Comparison of ENCODE assay signal across 12 cellular contexts in genomic region chr18:23115683-23116096, GRCh38. TPM values are rescaled to one million over a fixed set of nuclear protein-coding genes. Genes with fewer than 3 reads are reported as not detected.
DNase-seq lines count a peak whose midpoint lies in the region; ATAC-seq and TF ChIP-seq lines count a peak whose summit lies in the region.
"Had no signal": no experiment of that assay in that cellular context is flagged by ENCODE, and none has a peak within 500 bp of the region (broad histone marks: within the 10 kb centered on the region; RNA-seq: fewer than 3 reads in every experiment).

No MANE protein-coding gene starts in this region.

- H2AFZ ChIP-seq in mammary epithelial cell (ENCODE audit: low read depth, low read length): no peak overlapping the region

- no peaks in the 10 kb centered on the region for H4K20me1 ChIP-seq in mammary epithelial cell (ENCODE audit: insufficient read depth, low read length)

- no peaks in the 10 kb centered on the region for H3K36me3 Mint-ChIP-seq in stimulated activated memory B cell treated with anti-CD40 and anti-IgM and Interleukin-4, amounts not matched to agents 10 μg/mL and 1 μg/mL and 100 μg/mL, for 72 hours

- ATAC-seq in GM18867 (IDR thresholded peaks at IDR 0.05; ENCODE audit: unreplicated experiment): no peak
- ATAC-seq in GM18511 (IDR thresholded peaks at IDR 0.05; ENCODE audit: unreplicated experiment): no peak
- ATAC-seq in stimulated activated memory B cell treated with anti-CD40 and anti-IgM and Interleukin-4, amounts not matched to agents 10 μg/mL and 1 μg/mL and 100 μg/mL, for 72 hours: no peak

- H3K4me1 Mint-ChIP-seq in stimulated activated memory B cell treated with anti-CD40 and anti-IgM and Interleukin-4, amounts not matched to agents 10 μg/mL and 1 μg/mL and 100 μg/mL, for 72 hours: no peaks in the 10 kb centered on the region

- H3K27ac Mint-ChIP-seq in stimulated activated memory B cell treated with anti-CD40 and anti-IgM and Interleukin-4, amounts not matched to agents 10 μg/mL and 1 μg/mL and 100 μg/mL, for 72 hours: no peak overlapping the region

- H3K9me3 Mint-ChIP-seq in stimulated activated memory B cell treated with anti-CD40 and anti-IgM and Interleukin-4, amounts not matched to agents 10 μg/mL and 1 μg/mL and 100 μg/mL, for 72 hours: peaks cover 4% of the 10 kb centered on the region

- no peaks in the 10 kb centered on the region for H3K79me2 ChIP-seq in mammary epithelial cell (ENCODE audit: insufficient read depth, low read length)

- H3K9ac ChIP-seq in mammary epithelial cell (ENCODE audit: insufficient read depth, low read length): no peak overlapping the region

- no peaks in the 10 kb centered on the region for H3K36me3 ChIP-seq in mammary epithelial cell (ENCODE audit: insufficient read depth, low read length)
- H3K36me3 ChIP-seq: vagina had no signal

- no peaks in the 10 kb centered on the region for H3K27me3 ChIP-seq in mammary epithelial cell (ENCODE audit: insufficient read depth, low read length)
- H3K27me3 ChIP-seq: vagina had no signal

- H3K4me3 ChIP-seq in AG10803 (ENCODE audit: low read length) (no peak overlapping the region), mammary epithelial cell (replicated peaks in 1 of 3; ENCODE audit: insufficient read depth in 1 of 3, low read depth in 2 of 3, low read length in 3 of 3) (no peak overlapping the region)
- H3K4me3 ChIP-seq: vagina had no signal

- H3K4me2 ChIP-seq in mammary epithelial cell (ENCODE audit: insufficient read depth, low read depth, low read length): no peak overlapping the region

- no peak overlapping the region for H3K4me3 Mint-ChIP-seq in stimulated activated memory B cell treated with anti-CD40 and anti-IgM and Interleukin-4, amounts not matched to agents 10 μg/mL and 1 μg/mL and 100 μg/mL, for 72 hours

- dilution Hi-C loops in mammary epithelial cell (cut with HindIII; ENCODE audit: low sequenced_read_pairs): no loop called here

- peaks cover 59% of the 10 kb centered on the region for H3K27me3 Mint-ChIP-seq in stimulated activated memory B cell treated with anti-CD40 and anti-IgM and Interleukin-4, amounts not matched to agents 10 μg/mL and 1 μg/mL and 100 μg/mL, for 72 hours

- peaks cover 13% of the 10 kb centered on the region for H3K4me1 ChIP-seq in mammary epithelial cell (ENCODE audit: insufficient read depth, low read length)

- WGBS in mammary epithelial cell (ENCODE audit: low coverage, missing lambda C conversion rate): 0% methylated on average over 5 of the region's 5 CpGs

- BruUV-seq in mammary epithelial cell (replicated peaks; lab: Mats Ljungman, UMichigan): no TSS peak

- DNase-seq in AG10803 (ENCODE audit: low read depth) (peak; percentile 98), M059J (ENCODE audit: low read depth) (peak; percentile 100), mammary epithelial cell (peak; percentile 94), lung microvascular endothelial cell (ENCODE audit: low read depth in 2 of 2) (peak; percentile 70 to 96), globus pallidus (ENCODE audit: low spot score) (no peak)
- DNase-seq: COR-L47; effector CD8-positive, alpha-beta T cell; NCI-H146 had no signal

- in situ Hi-C loops in mammary epithelial cell (cut with MboI; ENCODE audit: low sequenced_read_pairs in 2 of 2): no loop called here

- TF ChIP-seq CTCF in AG10803 (conservative IDR thresholded peaks at IDR 0.05; ENCODE audit: low read length) (no peak), mammary epithelial cell (conservative IDR thresholded peaks at IDR 0.05 in 1 of 2, IDR thresholded peaks at IDR 0.05 in 1 of 2; ENCODE audit: extremely low read depth in 1 of 2, insufficient read depth in 1 of 2, low read depth in 1 of 2, low read length in 2 of 2) (no peak)

- CTCF ChIA-PET in mammary epithelial cell (lab: Charles Lee; ENCODE audit: low non-redundant PET): no interaction called here

- no peaks in the 10 kb centered on the region for H3K9me3 ChIP-seq in mammary epithelial cell (replicated peaks; ENCODE audit: insufficient read depth, low read length)
- H3K9me3 ChIP-seq: vagina had no signal

- intact Hi-C loops in mammary epithelial cell (cut with micrococcal nuclease): loop anchor here (5.0 kb wide), 1 partner anchor 318 kb away; no protein-coding TSS in a partner anchor

- H3K27ac ChIP-seq in mammary epithelial cell (ENCODE audit: insufficient read depth, low read depth, low read length): no peak overlapping the region
- H3K27ac ChIP-seq: vagina had no signal

RNA-seq across cellular contexts. Expression of gene CABLES1, which starts 19.6 kb away (rescaled TPM):
- total RNA-seq in M059J (2014; rRNA removed; shearing (Covaris generic)): 5.0 and 9.0 TPM in 2 replicates
- total RNA-seq in mammary epithelial cell (1 to 10 TPM; 2.7 to 2.8 TPM), lung microvascular endothelial cell (29.9 and 74.8 TPM in 2 replicates)
- polyA plus RNA-seq in mammary epithelial cell: 1.9 TPM
- polyA minus RNA-seq in mammary epithelial cell: 6.5 TPM
